In the genomic region with DNA sequence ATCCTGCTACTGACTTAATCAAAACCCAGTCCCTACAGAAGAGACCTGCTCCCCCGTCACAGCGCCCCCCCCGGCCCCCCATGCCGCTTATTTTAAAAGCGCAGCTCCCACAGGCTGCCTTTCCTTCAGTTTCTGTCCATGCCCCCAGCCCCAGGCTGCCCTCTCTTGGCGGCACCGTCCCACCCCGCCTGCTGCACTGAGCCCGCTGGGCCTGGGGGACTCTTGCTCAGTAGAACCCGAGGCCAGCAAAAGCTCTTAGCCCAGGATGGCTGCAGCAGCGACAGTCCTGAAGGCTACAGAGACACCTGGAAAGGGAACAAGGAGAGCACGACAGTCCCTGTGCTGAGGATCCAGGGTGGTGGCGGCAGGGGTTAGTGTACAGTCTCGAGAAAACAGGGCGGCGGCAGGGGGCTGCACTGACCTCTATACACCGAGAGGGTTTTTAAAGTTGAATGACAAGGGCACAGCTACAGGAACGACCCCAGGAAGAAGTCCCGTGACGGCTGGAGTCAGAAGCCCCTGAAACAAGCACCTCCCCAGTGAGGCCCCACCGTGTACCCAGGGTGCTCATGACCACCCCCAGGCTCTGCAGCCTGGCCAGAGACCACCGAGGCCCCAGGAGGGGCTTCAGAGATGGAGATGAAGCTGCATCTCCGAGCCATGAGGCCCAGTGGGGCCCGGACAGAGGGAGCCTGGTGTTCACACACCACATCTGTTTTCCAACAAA, we compare ENCODE assay signal across 21 cellular contexts. TPM values are rescaled to one million over a fixed set of nuclear protein-coding genes. Genes with fewer than 3 reads are reported as not detected.
DNase-seq lines count a peak whose midpoint lies in the region; ATAC-seq, FAIRE-seq and TF ChIP-seq lines count a peak whose summit lies in the region.
"Had no signal": no experiment of that assay in that cellular context is flagged by ENCODE, and none has a peak within 500 bp of the region (broad histone marks: within the 10 kb centered on the region; RNA-seq: fewer than 3 reads in every experiment).

No MANE protein-coding gene starts in this region.

- H3K9me3 ChIP-seq in fibroblast of lung (ENCODE audit: control insufficient read depth, insufficient read depth, low read depth, low read length) (no peaks in the 10 kb centered on the region), osteoblast (ENCODE audit: low read depth, low read length) (no peaks in the 10 kb centered on the region), small intestine (ENCODE audit: control insufficient read depth, low read depth) (no peaks in the 10 kb centered on the region)
- H3K9me3 ChIP-seq: psoas muscle, vagina had no signal

- DNase-seq in activated T-cell treated with anti-CD3 and anti-CD28 coated beads, Interleukin-2, amount 50 U/mL, for 1 hour = peak; percentile 15
- no peak for DNase-seq in activated T-cell treated with anti-CD3 and anti-CD28 coated beads, Interleukin-2, amount 50 U/mL, for 4 hours
- peak; percentile 4 for DNase-seq in HuH-7 (ENCODE audit: low spot score)
- no peak for DNase-seq in fibroblast of lung (ENCODE audit: low read depth in 2 of 2)
- peak; percentile 56 for DNase-seq in osteoblast (ENCODE audit: insufficient read length, low spot score, missing footprints)
- no peak for DNase-seq in NCI-H446 treated with DMSO at 0.1 percent for 48 hours (lab: John Stamatoyannopoulos, UW)
- DNase-seq in small intestine = no peak
- DNase-seq: activated CD8-positive, alpha-beta T cell treated with anti-CD3 and anti-CD28 coated beads for 36 hours; central memory CD4-positive, alpha-beta T cell; effector CD4-positive, alpha-beta T cell; GOT3; mesendoderm; NCI-H1105 treated with DMSO at 0.1 percent for 48 hours; NCI-H2107; NCI-H524 treated with DMSO at 0.1 percent for 48 hours; psoas muscle; substantia nigra had no signal

- no peak for TF ChIP-seq CTCF in fibroblast of lung (conservative IDR thresholded peaks at IDR 0.05 in 1 of 2, IDR thresholded peaks at IDR 0.05 in 1 of 2; ENCODE audit: low read depth in 1 of 2, low read length in 2 of 2)
- TF ChIP-seq CTCF in osteoblast (IDR thresholded peaks at IDR 0.05; ENCODE audit: extremely low read depth, low read depth, low read length) = no peak

- H3K79me2 ChIP-seq in fibroblast of lung (ENCODE audit: control insufficient read depth, insufficient read depth, low read length) (peaks cover 11% of the 10 kb centered on the region), osteoblast (ENCODE audit: insufficient read depth, low read length) (peaks cover 16% of the 10 kb centered on the region)

- H3K9ac ChIP-seq in fibroblast of lung (ENCODE audit: insufficient read depth, low read length) = no peak overlapping the region

- H3K27ac ChIP-seq in fibroblast of lung (ENCODE audit: insufficient read depth, low read length) (peak overlapping the region; percentile 12), osteoblast (ENCODE audit: low read depth, low read length) (no peak overlapping the region), small intestine (ENCODE audit: low read depth in 1 of 2, low read length in 1 of 2) (no peak overlapping the region)
- H3K27ac ChIP-seq: psoas muscle, vagina had no signal

- H3K4me3 Mint-ChIP-seq in activated T-cell treated with anti-CD3 and anti-CD28 coated beads, Interleukin-2, amount 50 U/mL, for 4 hours = no peak overlapping the region
- H3K4me3 Mint-ChIP-seq: activated CD8-positive, alpha-beta T cell treated with anti-CD3 and anti-CD28 coated beads for 36 hours; activated T-helper 17 cell treated with anti-CD3 and anti-CD28 coated beads, Interleukin-2, amount 50 U/mL, for 72 hours; naive thymus-derived CD8-positive, alpha-beta T cell had no signal

- H3K27me3 ChIP-seq in fibroblast of lung (ENCODE audit: control insufficient read depth, insufficient read depth, low read length) (no peaks in the 10 kb centered on the region), osteoblast (ENCODE audit: insufficient read depth, low read length) (no peaks in the 10 kb centered on the region), small intestine (ENCODE audit: control insufficient read depth in 2 of 2, insufficient read depth in 2 of 2, low read length in 2 of 2) (no peaks in the 10 kb centered on the region)
- H3K27me3 ChIP-seq: vagina had no signal

- no peak overlapping the region for H2AFZ ChIP-seq in fibroblast of lung (ENCODE audit: low read length)
- no peak overlapping the region for H2AFZ ChIP-seq in osteoblast (ENCODE audit: low read length)

- WGBS in small intestine, 3 donors = 86 to 91% (median 89%) methylated on average over 24 of the region's 24 CpGs

- H3K9me3 Mint-ChIP-seq in activated T-cell treated with anti-CD3 and anti-CD28 coated beads, Interleukin-2, amount 50 U/mL, for 4 hours = no peaks in the 10 kb centered on the region
- H3K9me3 Mint-ChIP-seq: activated CD8-positive, alpha-beta T cell treated with anti-CD3 and anti-CD28 coated beads for 36 hours; activated T-helper 17 cell treated with anti-CD3 and anti-CD28 coated beads, Interleukin-2, amount 50 U/mL, for 72 hours; naive thymus-derived CD8-positive, alpha-beta T cell had no signal

- no peak overlapping the region for H3K4me2 ChIP-seq in fibroblast of lung (ENCODE audit: extremely low read depth, insufficient read depth, low read length)
- H3K4me2 ChIP-seq in osteoblast (ENCODE audit: insufficient read depth, low read length) = no peak overlapping the region

- H3K27me3 Mint-ChIP-seq in activated T-cell treated with anti-CD3 and anti-CD28 coated beads, Interleukin-2, amount 50 U/mL, for 4 hours (ENCODE audit: low read depth) = no peaks in the 10 kb centered on the region
- H3K27me3 Mint-ChIP-seq: activated CD8-positive, alpha-beta T cell treated with anti-CD3 and anti-CD28 coated beads for 36 hours; activated T-helper 17 cell treated with anti-CD3 and anti-CD28 coated beads, Interleukin-2, amount 50 U/mL, for 72 hours; naive thymus-derived CD8-positive, alpha-beta T cell had no signal

- FAIRE-seq in small intestine (lab: Jason Lieb, UNC) = no peak

- H4K20me1 ChIP-seq in fibroblast of lung (ENCODE audit: control insufficient read depth, extremely low read depth, insufficient read depth, low read length) = no peaks in the 10 kb centered on the region
- H4K20me1 ChIP-seq in osteoblast (ENCODE audit: insufficient read depth, low read length) = peaks cover 34% of the 10 kb centered on the region

- ATAC-seq in activated T-cell treated with anti-CD3 and anti-CD28 coated beads, Interleukin-2, amount 50 U/mL, for 4 hours = no peak
- no peak for ATAC-seq in GM21423 (IDR thresholded peaks at IDR 0.05; ENCODE audit: unreplicated experiment)
- ATAC-seq: activated CD8-positive, alpha-beta T cell treated with anti-CD3 and anti-CD28 coated beads for 36 hours; activated T-helper 17 cell treated with anti-CD3 and anti-CD28 coated beads, Interleukin-2, amount 50 U/mL, for 72 hours; naive thymus-derived CD8-positive, alpha-beta T cell; psoas muscle had no signal

- no peaks in the 10 kb centered on the region for H3K36me3 Mint-ChIP-seq in activated T-cell treated with anti-CD3 and anti-CD28 coated beads, Interleukin-2, amount 50 U/mL, for 4 hours (ENCODE audit: insufficient read depth)
- H3K36me3 Mint-ChIP-seq: naive thymus-derived CD8-positive, alpha-beta T cell had no signal

- peaks cover 38% of the 10 kb centered on the region for H3K36me3 ChIP-seq in fibroblast of lung (ENCODE audit: control insufficient read depth, insufficient read depth, low read length)
- H3K36me3 ChIP-seq in osteoblast (ENCODE audit: insufficient read depth, low read length) = peaks cover 69% of the 10 kb centered on the region
- H3K36me3 ChIP-seq in small intestine (ENCODE audit: control insufficient read depth in 2 of 2, insufficient read depth in 2 of 2, low read length in 2 of 2) = peaks cover 14 to 24% of the 10 kb centered on the region in 2 donors

- no peaks in the 10 kb centered on the region for H3K4me1 Mint-ChIP-seq in activated T-cell treated with anti-CD3 and anti-CD28 coated beads, Interleukin-2, amount 50 U/mL, for 4 hours (ENCODE audit: low read depth)
- H3K4me1 Mint-ChIP-seq: activated T-helper 17 cell treated with anti-CD3 and anti-CD28 coated beads, Interleukin-2, amount 50 U/mL, for 72 hours had no signal

- H3K4me1 ChIP-seq in fibroblast of lung (ENCODE audit: control insufficient read depth, extremely low read depth, insufficient read depth, low read length) (peaks cover 26% of the 10 kb centered on the region), osteoblast (ENCODE audit: insufficient read depth, low read length) (peaks cover 22% of the 10 kb centered on the region), small intestine (ENCODE audit: control insufficient read depth in 2 of 2, insufficient read depth in 1 of 2, low read depth in 1 of 2, low read length in 1 of 2) (no peaks in the 10 kb centered on the region)

- H3K4me3 ChIP-seq in fibroblast of lung (replicated peaks in 1 of 4; ENCODE audit: control extremely low read depth in 1 of 4, insufficient read depth in 1 of 4, low read depth in 3 of 4, low read length in 4 of 4) = no peak overlapping the region
- no peak overlapping the region for H3K4me3 ChIP-seq in osteoblast (ENCODE audit: insufficient read depth, low read length)
- H3K4me3 ChIP-seq in small intestine (ENCODE audit: low read depth in 1 of 2, low read length in 2 of 2) = no peak overlapping the region
- H3K4me3 ChIP-seq: psoas muscle, vagina had no signal

RNA-seq across cellular contexts. Expression of gene ZRANB1, which starts 54.4 kb away (rescaled TPM):
- total RNA-seq in activated T-cell treated with anti-CD3 and anti-CD28 coated beads, Interleukin-2, amount 50 U/mL, for 4 hours = 10 to 100 TPM; 12.4 to 13.3 (median 13.0) TPM
- total RNA-seq in fibroblast of lung = 32.9 and 39.3 TPM in 2 replicates
- polyA plus RNA-seq in fibroblast of lung = 18.1 and 26.5 TPM in 2 replicates
- 11.2 and 14.7 TPM in 2 replicates for polyA plus RNA-seq in fibroblast of lung (2012)
- 5.1 and 8.7 TPM in 2 replicates for polyA minus RNA-seq in fibroblast of lung (ENCODE audit: low replicate concordance)
- total RNA-seq in osteoblast = 34.7 and 35.9 TPM in 2 replicates
- 1 to 10 TPM; 6.3 to 9.2 (median 7.1) TPM for polyA plus RNA-seq in small intestine

Comparison
In these comparisons a context has a peak if more than half of its experiments do, and no peak if none do; other contexts are left out.
1. DNase-seq: peak in activated T-cell treated with anti-CD3 and anti-CD28 coated beads, Interleukin-2, amount 50 U/mL, for 1 hour (single experiment), HuH-7 (single experiment) and osteoblast (single experiment); none in activated T-cell treated with anti-CD3 and anti-CD28 coated beads, Interleukin-2, amount 50 U/mL, for 4 hours (single experiment), fibroblast of lung (0 of 2), NCI-H446 treated with DMSO at 0.1 percent for 48 hours (single experiment) and small intestine (single experiment).